ENCODE assay signal across 8 cellular contexts in genomic region chr22:50186181-50186731, GRCh38. TPM values are rescaled to one million over a fixed set of nuclear protein-coding genes. Genes with fewer than 3 reads are reported as not detected.
DNase-seq lines count a peak whose midpoint lies in the region; ATAC-seq and TF ChIP-seq lines count a peak whose summit lies in the region.

No MANE protein-coding gene starts in this region.

- peaks cover under 1% of the 10 kb centered on the region for H3K27me3 ChIP-seq in gastroesophageal sphincter

- peak overlapping the region in 3 of 4 donors; percentile 34 to 84 (median 65) for H3K27ac ChIP-seq in gastroesophageal sphincter

- H3K36me3 ChIP-seq in gastroesophageal sphincter, result no peaks in the 10 kb centered on the region

- no peak for TF ChIP-seq POLR2A in gastroesophageal sphincter (IDR thresholded peaks at IDR 0.05)

- no CpG with 5 or more reads among the region's 47 CpGs for WGBS in gastroesophageal sphincter (ENCODE audit: low coverage in 1 of 2), 2 donors

- peaks cover 0 to 71% (median 37%) of the 10 kb centered on the region in 3 donors for H3K4me1 ChIP-seq in gastroesophageal sphincter

- H3K27ac Mint-ChIP-seq in T-helper 17 cell, result peak overlapping the region; percentile 99

- H3K27me3 Mint-ChIP-seq in T-helper 17 cell, result no peaks in the 10 kb centered on the region

- no peak for TF ChIP-seq CTCF in GM12865 (IDR thresholded peaks at IDR 0.05; ENCODE audit: insufficient read depth, low read depth, low read length, missing control alignments)
- TF ChIP-seq CTCF in gastroesophageal sphincter (IDR thresholded peaks at IDR 0.05), result no peak
- TF ChIP-seq CTCF in retinal pigment epithelial cell (conservative IDR thresholded peaks at IDR 0.05; ENCODE audit: low read depth, low read length), result no peak

- no peak for TF ChIP-seq EP300 in gastroesophageal sphincter (IDR thresholded peaks at IDR 0.05)

- H3K9me3 ChIP-seq in T-helper 17 cell (ENCODE audit: control insufficient read depth, low read length, poor library complexity, severe bottlenecking) (no peaks in the 10 kb centered on the region), gastroesophageal sphincter (no peaks in the 10 kb centered on the region)

- ATAC-seq in T-helper 17 cell (no peak), gastroesophageal sphincter (no peak)

- no peak for DNase-seq in GM12865 (ENCODE audit: low read depth)
- DNase-seq in T-helper 17 cell, result no peak
- no peak for DNase-seq in retinal pigment epithelial cell (ENCODE audit: low read depth)
- no peak for DNase-seq in stimulated activated CD4-positive, alpha-beta T cell treated with anti-CD3 and anti-CD28 coated beads, Interleukin-4, amount 100 ng/mL, for 1 hour
- no peak for DNase-seq in occipital lobe (lab: John Stamatoyannopoulos, UW)
- no peak for DNase-seq in pons (ENCODE audit: low spot score)
- DNase-seq in NCI-H146 treated with DMSO at 0.1 percent for 48 hours (lab: John Stamatoyannopoulos, UW; ENCODE audit: unreplicated experiment), result no peak

- H3K4me3 Mint-ChIP-seq in T-helper 17 cell, result peak overlapping the region; percentile 94

- H3K4me3 ChIP-seq in GM12865 (ENCODE audit: low read depth, low read length), result peak overlapping the region; percentile 79
- H3K4me3 ChIP-seq in gastroesophageal sphincter, result peak overlapping the region; percentile 69 to 82
- H3K4me3 ChIP-seq in retinal pigment epithelial cell (ENCODE audit: low read length), result peak overlapping the region; percentile 66

- H3K36me3 Mint-ChIP-seq in T-helper 17 cell (ENCODE audit: low read depth), result peaks cover 3% of the 10 kb centered on the region

- peaks cover 21% of the 10 kb centered on the region for H3K4me1 Mint-ChIP-seq in T-helper 17 cell

RNA-seq across cellular contexts. Expression of gene TRABD, which starts 0.5 kb away (rescaled TPM):
- total RNA-seq in T-helper 17 cell (100 to 1,000 TPM; 141 to 158 TPM), gastroesophageal sphincter (10 to 100 TPM; 15.7 to 22.0 (median 19.0) TPM), occipital lobe (3.0 TPM)

RNA-seq across cellular contexts. Expression of gene SELENOO, which starts 14.6 kb away (rescaled TPM):
- 10 to 100 TPM; 27.4 to 29.5 TPM for total RNA-seq in T-helper 17 cell
- total RNA-seq in gastroesophageal sphincter, result 10 to 100 TPM; 19.9 to 42.6 (median 27.3) TPM
- total RNA-seq in occipital lobe, result 7.8 TPM

RNA-seq across cellular contexts. Expression of gene PANX2, which starts 15.7 kb away (rescaled TPM):
- total RNA-seq in T-helper 17 cell (under 1 TPM in 1 of 2 donors, not detected in 1; 0.29 TPM), gastroesophageal sphincter (under 1 TPM in 2 of 4 donors, not detected in 2; 0.13 to 0.46 TPM), occipital lobe (3.1 TPM)

RNA-seq across cellular contexts. Expression of gene TUBGCP6, which starts 58.6 kb away (rescaled TPM):
- total RNA-seq in T-helper 17 cell (100 to 1,000 TPM; 110 to 122 TPM), gastroesophageal sphincter (10 to 100 TPM; 26.1 to 48.3 (median 37.4) TPM), occipital lobe (34.0 TPM)

Comparison
In these comparisons a context has a peak if more than half of its experiments do, and no peak if none do; other contexts are left out.
1. RNA of gene TRABD, which starts 0.5 kb away (total RNA-seq): 141 to 158 TPM in T-helper 17 cell; 15.7 to 22.0 TPM in gastroesophageal sphincter and 3.0 TPM in occipital lobe (single experiment); every median in the first group is over 4 times any median in the second.
2. Peak in every context shown above with its lines, with median percentiles within 50 percentile points of each other: H3K4me3 ChIP-seq.